In the genomic region with DNA sequence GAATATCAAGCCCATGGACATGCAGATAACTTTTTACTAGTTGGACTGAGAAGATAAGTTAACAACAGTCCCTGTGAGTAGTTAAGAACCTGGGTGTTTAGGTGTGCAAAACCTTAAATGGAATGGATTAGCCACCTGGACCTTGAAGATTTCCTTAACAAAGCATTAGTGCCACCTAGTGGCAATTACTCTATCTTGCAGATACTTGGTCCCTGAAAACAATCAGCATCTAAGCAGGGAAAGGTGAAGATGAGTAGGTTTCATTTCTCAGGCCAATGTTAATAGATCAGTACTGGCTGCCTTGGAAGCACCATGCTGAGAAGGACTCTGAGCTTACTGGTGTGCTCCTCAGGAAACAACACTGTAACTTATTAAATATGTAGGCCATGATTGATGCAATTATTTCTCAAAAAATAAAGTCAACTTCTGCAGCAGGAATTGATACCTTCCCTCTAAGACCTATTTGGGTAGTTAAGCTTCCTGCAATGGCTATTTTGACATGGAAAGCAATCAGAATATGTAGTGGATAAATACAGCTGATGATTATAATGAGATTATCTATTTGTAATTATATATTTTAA, we compare ENCODE assay signal across 8 cellular contexts.
DNase-seq lines count a peak whose midpoint lies in the region; ATAC-seq and TF ChIP-seq lines count a peak whose summit lies in the region.

No MANE protein-coding gene starts in this region.

- H3K36me3 ChIP-seq in Peyer's patch, result no peaks in the 10 kb centered on the region

- no peaks in the 10 kb centered on the region for H3K4me1 Mint-ChIP-seq in mesothelial cell of epicardium
- no peaks in the 10 kb centered on the region for H3K4me1 Mint-ChIP-seq in stimulated activated memory B cell treated with anti-CD40 and anti-IgM and Interleukin-4, amounts not matched to agents 10 μg/mL and 1 μg/mL and 100 μg/mL, for 72 hours

- H3K27me3 Mint-ChIP-seq in mesothelial cell of epicardium (ENCODE audit: low read depth), result no peaks in the 10 kb centered on the region
- no peaks in the 10 kb centered on the region for H3K27me3 Mint-ChIP-seq in stimulated activated memory B cell treated with anti-CD40 and anti-IgM and Interleukin-4, amounts not matched to agents 10 μg/mL and 1 μg/mL and 100 μg/mL, for 72 hours

- peak; percentile 76 for ATAC-seq in Right ventricle myocardium superior (ENCODE audit: poor library complexity)
- ATAC-seq in Right ventricle myocardium inferior, result no peak
- ATAC-seq in GM21786 (IDR thresholded peaks at IDR 0.05; ENCODE audit: unreplicated experiment), result peak; percentile 75
- ATAC-seq in stimulated activated memory B cell treated with anti-CD40 and anti-IgM and Interleukin-4, amounts not matched to agents 10 μg/mL and 1 μg/mL and 100 μg/mL, for 72 hours, result no peak

- H3K4me3 Mint-ChIP-seq in mesothelial cell of epicardium, result no peak overlapping the region
- no peak overlapping the region for H3K4me3 Mint-ChIP-seq in stimulated activated memory B cell treated with anti-CD40 and anti-IgM and Interleukin-4, amounts not matched to agents 10 μg/mL and 1 μg/mL and 100 μg/mL, for 72 hours

- in situ Hi-C loops in KBM-7 (cut with MboI; ENCODE audit: low pct_unique_long_range_greater_than_20kb, low sequenced_read_pairs), result no loop called here

- intact Hi-C loops in Right ventricle myocardium superior (cut with DNase I), result loop anchor here (5.0 to 10.0 kb wide), 2 partner anchors 156 to 808 kb away; a partner anchor contains a TSS
- intact Hi-C loops in Right ventricle myocardium inferior (cut with DNase I), result loop anchor here (1.0 to 10.0 kb wide), 2 partner anchors 154 to 808 kb away; a partner anchor contains a TSS

- peaks cover 7% of the 10 kb centered on the region for H3K9me3 Mint-ChIP-seq in mesothelial cell of epicardium
- H3K9me3 Mint-ChIP-seq in stimulated activated memory B cell treated with anti-CD40 and anti-IgM and Interleukin-4, amounts not matched to agents 10 μg/mL and 1 μg/mL and 100 μg/mL, for 72 hours, result no peaks in the 10 kb centered on the region

- no peaks in the 10 kb centered on the region for H3K27me3 ChIP-seq in Peyer's patch

- no peak for DNase-seq in Right ventricle myocardium superior
- DNase-seq in Right ventricle myocardium inferior (ENCODE audit: missing footprints), result no peak
- peak; percentile 71 for DNase-seq in KBM-7
- DNase-seq in Peyer's patch, result peak in 1 of 3 donors; percentile 54
- DNase-seq in dermis microvascular lymphatic vessel endothelial cell (ENCODE audit: low read depth in 2 of 2), result peak; percentile 49 to 67
- no peak for DNase-seq in mesothelial cell of epicardium (ENCODE audit: low spot score in 2 of 2, unreplicated experiment in 2 of 2)

- no peak overlapping the region for H3K27ac Mint-ChIP-seq in mesothelial cell of epicardium
- H3K27ac Mint-ChIP-seq in stimulated activated memory B cell treated with anti-CD40 and anti-IgM and Interleukin-4, amounts not matched to agents 10 μg/mL and 1 μg/mL and 100 μg/mL, for 72 hours, result no peak overlapping the region

- peak; percentile 47 to 83 (median 81) for TF ChIP-seq CTCF in Peyer's patch (IDR thresholded peaks at IDR 0.05)
- peak; percentile 60 for TF ChIP-seq CTCF in mesothelial cell of epicardium (IDR thresholded peaks at IDR 0.05; ENCODE audit: unreplicated experiment)

- no peaks in the 10 kb centered on the region for H3K4me1 ChIP-seq in Peyer's patch

- H3K36me3 Mint-ChIP-seq in mesothelial cell of epicardium, result peaks cover 6% of the 10 kb centered on the region
- H3K36me3 Mint-ChIP-seq in stimulated activated memory B cell treated with anti-CD40 and anti-IgM and Interleukin-4, amounts not matched to agents 10 μg/mL and 1 μg/mL and 100 μg/mL, for 72 hours, result peaks cover 6% of the 10 kb centered on the region

- H3K9me3 ChIP-seq in Peyer's patch, result no peaks in the 10 kb centered on the region

- no peak overlapping the region for H3K27ac ChIP-seq in Peyer's patch

- no peak overlapping the region for H3K4me3 ChIP-seq in Peyer's patch

- no peak for TF ChIP-seq POLR2A in Peyer's patch (IDR thresholded peaks at IDR 0.05)

Comparison
In these comparisons a context has a peak if more than half of its experiments do, and no peak if none do; other contexts are left out.
1. ATAC-seq: peak in Right ventricle myocardium superior (single experiment) and GM21786 (single experiment); none in Right ventricle myocardium inferior (single experiment) and stimulated activated memory B cell treated with anti-CD40 and anti-IgM and Interleukin-4, amounts not matched to agents 10 μg/mL and 1 μg/mL and 100 μg/mL, for 72 hours (single experiment).
2. DNase-seq: peak in KBM-7 (single experiment) and dermis microvascular lymphatic vessel endothelial cell (2 of 2); none in Right ventricle myocardium superior (single experiment), Right ventricle myocardium inferior (single experiment) and mesothelial cell of epicardium (0 of 2).